Comparison of ENCODE assay signal across 8 cellular contexts in the genomic region with DNA sequence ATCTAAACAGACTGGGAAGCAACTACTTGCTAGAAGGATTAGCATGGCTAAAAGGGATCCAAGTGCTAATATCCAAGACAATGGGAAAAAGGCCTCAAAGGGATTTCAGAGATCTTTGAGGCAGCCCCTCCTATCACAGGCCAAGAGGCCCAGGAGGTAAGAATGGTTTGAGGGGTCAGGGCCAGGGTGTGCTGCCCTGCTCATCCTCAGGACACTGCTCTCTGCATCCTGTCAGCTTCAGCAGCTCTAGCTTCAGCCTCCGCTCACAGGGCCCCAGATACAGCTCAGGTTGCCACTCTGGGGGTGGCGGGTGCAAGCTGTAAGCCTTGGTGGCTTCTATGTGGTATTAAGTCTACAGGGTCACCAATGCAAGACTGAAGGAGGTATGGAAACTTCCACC.
"Had no signal": no experiment of that assay in that cellular context is flagged by ENCODE, and none has a peak within 500 bp of the region (broad histone marks: within the 10 kb centered on the region; RNA-seq: fewer than 3 reads in every experiment).

No MANE protein-coding gene starts in this region.

- H3K9ac ChIP-seq: GM23248 had no signal

- H3K27me3 Mint-ChIP-seq: IgD-negative memory B cell had no signal

- ATAC-seq: HCT116, HepG2 had no signal

- H3K36me3 Mint-ChIP-seq: IgD-negative memory B cell had no signal

- H3K36me3 ChIP-seq: HAP-1 had no signal

- H3K4me3 ChIP-seq: GM23248, HAP-1 had no signal

- H3K4me1 ChIP-seq: HAP-1 had no signal

- H2AFZ ChIP-seq: GM23248 had no signal

- H3K4me3 Mint-ChIP-seq: IgD-negative memory B cell had no signal

- H3K27ac Mint-ChIP-seq: IgD-negative memory B cell had no signal

- DNase-seq: GM23248, GOT3, H7, KBM-7 had no signal

- H3K27ac ChIP-seq: GM23248 had no signal
